ENCODE assay signal across 19 cellular contexts in genomic region chr19:23460656-23461055, GRCh38.
"Had no signal": no experiment of that assay in that cellular context is flagged by ENCODE, and none has a peak within 500 bp of the region (broad histone marks: within the 10 kb centered on the region; RNA-seq: fewer than 3 reads in every experiment).

No MANE protein-coding gene starts in this region.

- H3K4me1 ChIP-seq: colonic mucosa, heart left ventricle, left ventricle myocardium inferior, spleen, tibial nerve had no signal

- H3K9me3 ChIP-seq: colonic mucosa had no signal

- DNase-seq: activated CD4-positive, alpha-beta memory T cell treated with anti-CD3 and anti-CD28 coated beads for 36 hours; activated CD4-positive, alpha-beta T cell treated with anti-CD3 and anti-CD28 coated beads, Interleukin-2, amount 10 ng/mL, durations not matched to agents 24 days and 14 days; activated CD4-positive, CD25-positive, alpha-beta regulatory T cell treated with anti-CD3 and anti-CD28 coated beads, Interleukin-2, amount 50 U/mL, for 72 hours; activated naive CD8-positive, alpha-beta T cell treated with anti-CD3 and anti-CD28 coated beads, Interleukin-2, amount 50 U/mL, for 24 hours; activated T-cell treated with anti-CD3 and anti-CD28 coated beads, Interleukin-2, amount 50 U/mL, for 4 hours; amygdala; colonic mucosa; effector CD8-positive, alpha-beta T cell; foreskin fibroblast; heart left ventricle; left ventricle myocardium inferior; posterior cingulate gyrus; right cardiac atrium; spleen; stimulated activated naive CD4-positive, alpha-beta T cell; T-helper 17 cell had no signal

- H3K36me3 ChIP-seq: colonic mucosa, heart left ventricle, left ventricle myocardium inferior, spleen, tibial nerve had no signal

- ATAC-seq: activated naive CD8-positive, alpha-beta T cell treated with anti-CD3 and anti-CD28 coated beads, Interleukin-2, amount 50 U/mL, for 24 hours; activated T-cell treated with anti-CD3 and anti-CD28 coated beads, Interleukin-2, amount 50 U/mL, for 4 hours; activated T-helper 17 cell treated with anti-CD3 and anti-CD28 coated beads, Interleukin-2, amount 50 U/mL, for 72 hours; heart left ventricle; right cardiac atrium; T-helper 17 cell had no signal

- H3K27ac ChIP-seq: colonic mucosa, heart left ventricle, left ventricle myocardium inferior, spleen, tibial nerve had no signal

- H3K4me3 ChIP-seq: colonic mucosa, heart left ventricle, left ventricle myocardium inferior, lung, spleen, tibial nerve had no signal

- H3K27me3 ChIP-seq: colonic mucosa, heart left ventricle, spleen, tibial nerve had no signal
